In genomic region chr17:66952681-66953638, GRCh38 we compare ENCODE assay signal across 12 cellular contexts. TPM values are rescaled to one million over a fixed set of nuclear protein-coding genes. Genes with fewer than 3 reads are reported as not detected.
DNase-seq lines count a peak whose midpoint lies in the region; ATAC-seq and TF ChIP-seq lines count a peak whose summit lies in the region.
"Had no signal": no experiment of that assay in that cellular context is flagged by ENCODE, and none has a peak within 500 bp of the region (broad histone marks: within the 10 kb centered on the region; RNA-seq: fewer than 3 reads in every experiment).

No MANE protein-coding gene starts in this region.

- no peaks in the 10 kb centered on the region for H4K20me1 ChIP-seq in BLaER1

- TF ChIP-seq EP300 in esophagus muscularis mucosa (IDR thresholded peaks at IDR 0.05) = no peak

- H3K9ac ChIP-seq in BLaER1 (0 out of 2 replicates have a peak overlapping the region, but pooled peaks have one; percentile 13), HUES64 (ENCODE audit: low read depth, low read length) (peak overlapping the region; percentile 58; the same call in 1 of the 2 replicates)

- no peaks in the 10 kb centered on the region for H3K36me3 ChIP-seq in BLaER1
- no peaks in the 10 kb centered on the region for H3K36me3 ChIP-seq in HUES64 (ENCODE audit: insufficient read depth, low read length)
- no peaks in the 10 kb centered on the region for H3K36me3 ChIP-seq in esophagus muscularis mucosa
- H3K36me3 ChIP-seq in psoas muscle (ENCODE audit: insufficient read depth in 1 of 2, low read depth in 1 of 2) = no peaks in the 10 kb centered on the region

- ATAC-seq in psoas muscle (peak in 1 of 4 donors; percentile 15), HG03095 (IDR thresholded peaks at IDR 0.05; ENCODE audit: unreplicated experiment) (no peak), HG03442 (IDR thresholded peaks at IDR 0.05; ENCODE audit: unreplicated experiment) (no peak), HG02588 (IDR thresholded peaks at IDR 0.05; ENCODE audit: unreplicated experiment) (no peak)

- intact Hi-C loops in esophagus muscularis mucosa (cut with DNase I) (no loop called here), psoas muscle (cut with DNase I) (no loop called here)

- H3K4me1 ChIP-seq in BLaER1 (peaks cover 66% of the 10 kb centered on the region), HUES64 (ENCODE audit: insufficient read depth, low read length) (peaks cover 26% of the 10 kb centered on the region), esophagus muscularis mucosa (peaks cover 0 to 43% (median 38%) of the 10 kb centered on the region in 4 donors), psoas muscle (peaks cover 18% of the 10 kb centered on the region)

- H3K27me3 ChIP-seq in BLaER1 = no peaks in the 10 kb centered on the region
- no peaks in the 10 kb centered on the region for H3K27me3 ChIP-seq in HUES64 (ENCODE audit: insufficient read depth, low read length)
- H3K27me3 ChIP-seq in esophagus muscularis mucosa = no peaks in the 10 kb centered on the region
- H3K27me3 ChIP-seq in psoas muscle (ENCODE audit: insufficient read depth in 3 of 3, low read length in 2 of 3) = no peaks in the 10 kb centered on the region

- H3K9me3 ChIP-seq in BLaER1 (no peaks in the 10 kb centered on the region), HUES64 (ENCODE audit: insufficient read depth, low read depth, low read length) (peaks cover 5% of the 10 kb centered on the region; the same call in 1 of the 2 replicates), esophagus muscularis mucosa (no peaks in the 10 kb centered on the region), psoas muscle (no peaks in the 10 kb centered on the region)

- H3K27ac ChIP-seq in BLaER1 (peak overlapping the region; percentile 44; the same call in 1 of the 2 replicates), HUES64 (ENCODE audit: low read depth, low read length) (peak overlapping the region; percentile 74), esophagus muscularis mucosa (replicated peaks in 1 of 4) (peak overlapping the region; percentile 60 to 84 (median 82)), psoas muscle (peak overlapping the region; percentile 82)

- H3K4me2 ChIP-seq in BLaER1 = peak overlapping the region; percentile 61

- DNase-seq in esophagus muscularis mucosa (ENCODE audit: extremely low spot score) (no peak), psoas muscle (no peak)
- no peak for DNase-seq in central memory CD4-positive, alpha-beta T cell
- DNase-seq: activated T-cell treated with anti-CD3 and anti-CD28 coated beads, Interleukin-2, amount 50 U/mL, for 24 hours; AML-193; NCI-H2081 treated with DMSO at 0.1 percent for 48 hours; stimulated activated CD8-positive, alpha-beta memory T cell treated with anti-CD3 and anti-CD28 coated beads, Interleukin-4, amount 100 ng/mL, for 48 hours had no signal

- TF ChIP-seq POLR2A in esophagus muscularis mucosa (IDR thresholded peaks at IDR 0.05; ENCODE audit: low read depth) = no peak

- TF ChIP-seq CTCF in esophagus muscularis mucosa (IDR thresholded peaks at IDR 0.05) = no peak
- no peak for TF ChIP-seq CTCF in psoas muscle (IDR thresholded peaks at IDR 0.05)

- H3K4me3 ChIP-seq in BLaER1 (no peak overlapping the region), HUES64 (ENCODE audit: low read length) (no peak overlapping the region), esophagus muscularis mucosa (no peak overlapping the region), psoas muscle (no peak overlapping the region)

- 85% methylated on average over 14 of the region's 14 CpGs for WGBS in HUES64
- 86% methylated on average over 12 of the region's 14 CpGs for WGBS in esophagus muscularis mucosa
- WGBS in psoas muscle, 3 donors = 74 to 80% (median 78%) methylated on average over 14 of the region's 14 CpGs

RNA-seq across cellular contexts. Expression of gene CACNG4, which starts 11.5 kb away (rescaled TPM):
- polyA plus RNA-seq in HUES64 (2013, experiment 1 of 2) = 4.1 TPM
- 5.6 TPM for polyA plus RNA-seq in HUES64 (2013, experiment 2 of 2)
- total RNA-seq in esophagus muscularis mucosa (10 to 100 TPM in 1 of 4 donors, 1 to 10 TPM in 3; 1.7 to 12.5 (median 2.9) TPM), psoas muscle (not detected)
- polyA plus RNA-seq in psoas muscle = under 1 TPM in 1 of 3 donors, not detected in 2; 0.03 TPM
